13 cellular contexts compared by ENCODE assay signal in genomic region chr10:119477444-119477843, GRCh38.
DNase-seq lines count a peak whose midpoint lies in the region; ATAC-seq and TF ChIP-seq lines count a peak whose summit lies in the region.
"Had no signal": no experiment of that assay in that cellular context is flagged by ENCODE, and none has a peak within 500 bp of the region (broad histone marks: within the 10 kb centered on the region; RNA-seq: fewer than 3 reads in every experiment).

No MANE protein-coding gene starts in this region.

- TF ChIP-seq RAD21 in SK-N-SH (IDR thresholded peaks at IDR 0.05; ENCODE audit: low read length), result no peak

- POLR2A ChIA-PET in SK-N-SH (lab: Yijun Ruan, JAX), result no interaction called here

- H3K27ac Mint-ChIP-seq in glutamatergic neuron (ENCODE audit: unreplicated experiment), result no peak overlapping the region

- no peaks in the 10 kb centered on the region for H3F3A ChIP-seq in SK-N-SH (replicated peaks; ENCODE audit: insufficient read depth)

- ATAC-seq in GM19328 (IDR thresholded peaks at IDR 0.05; ENCODE audit: unreplicated experiment), result peak; percentile 43
- ATAC-seq in HG02852 (IDR thresholded peaks at IDR 0.05; ENCODE audit: unreplicated experiment), result peak; percentile 74

- H2AFZ ChIP-seq in Karpas-422 (ENCODE audit: low read length) (no peak overlapping the region), SK-N-SH (ENCODE audit: low read depth) (no peak overlapping the region)

- H3K27me3 Mint-ChIP-seq in glutamatergic neuron (ENCODE audit: unreplicated experiment), result peaks cover 6% of the 10 kb centered on the region

- H3K4me3 ChIP-seq in GM08714 (ENCODE audit: low read length), result peak overlapping the region; percentile 13; the same call in 1 of the 2 replicates
- H3K4me3 ChIP-seq in Karpas-422 (ENCODE audit: low read length), result peak overlapping the region; percentile 72
- H3K4me3 ChIP-seq in SK-N-SH (ENCODE audit: low read depth in 2 of 2, low read length in 1 of 2), result no peak overlapping the region
- H3K4me3 ChIP-seq: uterus had no signal

- 50% methylated on average over 3 of the region's 3 CpGs for WGBS in SK-N-SH (ENCODE audit: low lambda C conversion rate)

- H4K20me1 ChIP-seq in Karpas-422 (ENCODE audit: insufficient read depth, low read depth, low read length) (no peaks in the 10 kb centered on the region), SK-N-SH (ENCODE audit: insufficient read depth) (no peaks in the 10 kb centered on the region)

- DNase-seq in Karpas-422 (peak; percentile 88), DMS114 treated with DMSO at 0.1 percent for 48 hours (lab: John Stamatoyannopoulos, UW; ENCODE audit: unreplicated experiment) (no peak), glutamatergic neuron (no peak), SK-N-SH (no peak), NCI-H187 (lab: John Stamatoyannopoulos, UW) (no peak)
- DNase-seq: anterior cingulate cortex; MM.1S; nucleus accumbens; stimulated activated CD4-positive, alpha-beta T cell treated with anti-CD3 and anti-CD28 coated beads, Interleukin-4, amount 100 ng/mL, for 4 hours; uterus had no signal

- H3K9me2 ChIP-seq in Karpas-422 (replicated peaks; ENCODE audit: insufficient read depth, low read length) (no peaks in the 10 kb centered on the region), SK-N-SH (no peaks in the 10 kb centered on the region)

- peak overlapping the region; percentile 77 for H3K9ac ChIP-seq in Karpas-422 (ENCODE audit: low read length)
- no peak overlapping the region for H3K9ac ChIP-seq in SK-N-SH

- H3K9me3 Mint-ChIP-seq in glutamatergic neuron (ENCODE audit: unreplicated experiment), result no peaks in the 10 kb centered on the region

- no peak for TF ChIP-seq EP300 in SK-N-SH (IDR thresholded peaks at IDR 0.05; ENCODE audit: borderline replicate concordance in 1 of 2, low read depth in 1 of 2, low read length in 1 of 2)

- CTCF ChIA-PET in SK-N-SH (lab: Yijun Ruan, JAX), result interaction anchor here (2.3 kb wide), 1 partner anchor 32 kb away, joined by 9 read pairs; no protein-coding TSS in a partner anchor

- peaks cover 6% of the 10 kb centered on the region for H3K36me3 Mint-ChIP-seq in glutamatergic neuron (ENCODE audit: unreplicated experiment)

- H3K4me1 ChIP-seq in Karpas-422 (ENCODE audit: low read length) (peaks cover 61% of the 10 kb centered on the region), SK-N-SH (ENCODE audit: control insufficient read depth in 1 of 2, insufficient read depth in 2 of 2, low read depth in 1 of 2, low read length in 1 of 2) (peaks cover 0 to 5% of the 10 kb centered on the region in 2 experiments; a peak in 1 of 4 replicates)
- H3K4me1 ChIP-seq: uterus had no signal

- H3K79me2 ChIP-seq in Karpas-422 (ENCODE audit: low read length) (no peaks in the 10 kb centered on the region), SK-N-SH (ENCODE audit: insufficient read depth) (no peaks in the 10 kb centered on the region)

- H3K36me3 ChIP-seq in Karpas-422 (ENCODE audit: insufficient read depth, low read length) (no peaks in the 10 kb centered on the region), SK-N-SH (replicated peaks in 1 of 2; ENCODE audit: control insufficient read depth in 1 of 2, insufficient read depth in 2 of 2, low read length in 1 of 2) (no peaks in the 10 kb centered on the region)
- H3K36me3 ChIP-seq: uterus had no signal

- H3K4me1 Mint-ChIP-seq in glutamatergic neuron (ENCODE audit: low read depth, unreplicated experiment), result peaks cover 19% of the 10 kb centered on the region

- TF ChIP-seq CTCF in glutamatergic neuron (IDR thresholded peaks at IDR 0.05; ENCODE audit: partially characterized antibody, unreplicated experiment), result no peak
- no peak for TF ChIP-seq CTCF in SK-N-SH (IDR thresholded peaks at IDR 0.05)

- H3K27ac ChIP-seq in Karpas-422 (ENCODE audit: low read length) (peak overlapping the region; percentile 99), SK-N-SH (ENCODE audit: low read depth in 2 of 2, low read length in 1 of 2) (no peak overlapping the region)
- H3K27ac ChIP-seq: uterus had no signal

- H3K4me2 ChIP-seq in Karpas-422 (ENCODE audit: low read depth, low read length, poor library complexity, severe bottlenecking) (peak overlapping the region; percentile 99), SK-N-SH (no peak overlapping the region)

- H3K27me3 ChIP-seq in Karpas-422 (ENCODE audit: low read length) (no peaks in the 10 kb centered on the region), SK-N-SH (ENCODE audit: insufficient read depth) (no peaks in the 10 kb centered on the region; the same call in 1 of the 2 replicates)
- H3K27me3 ChIP-seq: uterus had no signal

- H3K9me3 ChIP-seq in Karpas-422 (ENCODE audit: low read length) (no peaks in the 10 kb centered on the region), SK-N-SH (no peaks in the 10 kb centered on the region)
- H3K9me3 ChIP-seq: uterus had no signal

- H3K4me3 Mint-ChIP-seq in glutamatergic neuron (ENCODE audit: unreplicated experiment), result no peak overlapping the region

TF ChIP-seq in SK-N-SH, 30 proteins besides CTCF, POLR2A, EP300 and RAD21:
- TF ChIP-seq TCF12 (IDR thresholded peaks at IDR 0.05), result no peak
- TF ChIP-seq YY1 (IDR thresholded peaks at IDR 0.05; ENCODE audit: low read depth), result no peak
- TF ChIP-seq MEF2A (IDR thresholded peaks at IDR 0.05; ENCODE audit: borderline replicate concordance, low read depth), result no peak
- no peak for TF ChIP-seq GATA2 (CRISPR knock-in tag; IDR thresholded peaks at IDR 0.05)
- no peak for TF ChIP-seq ELF1 (IDR thresholded peaks at IDR 0.05)
- no peak for TF ChIP-seq RCOR1 (IDR thresholded peaks at IDR 0.05; ENCODE audit: low read length)
- TF ChIP-seq NRF1 (IDR thresholded peaks at IDR 0.05; ENCODE audit: low read depth, low read length), result no peak
- TF ChIP-seq JUND (IDR thresholded peaks at IDR 0.05), result no peak
- TF ChIP-seq EZH2phosphoT487 (IDR thresholded peaks at IDR 0.05; ENCODE audit: borderline replicate concordance, low read depth), result no peak
- no peak for TF ChIP-seq SIN3A (IDR thresholded peaks at IDR 0.05; ENCODE audit: borderline replicate concordance, low read depth, low read length)
- no peak for TF ChIP-seq NFIC (IDR thresholded peaks at IDR 0.05; ENCODE audit: borderline replicate concordance)
- no peak for TF ChIP-seq USF1 (IDR thresholded peaks at IDR 0.05; ENCODE audit: borderline replicate concordance, low read depth)
- TF ChIP-seq FOXJ3 (CRISPR knock-in tag; IDR thresholded peaks at IDR 0.05), result no peak
- no peak for TF ChIP-seq TAF1 (IDR thresholded peaks at IDR 0.05; ENCODE audit: borderline replicate concordance, low read depth, low read length)

Comparison
In these comparisons a context has a peak if more than half of its experiments do, and no peak if none do; other contexts are left out.
1. H3K4me3 ChIP-seq: peak in GM08714 (single experiment) and Karpas-422 (single experiment); none in SK-N-SH (0 of 2).